9 cellular contexts compared by ENCODE assay signal in genomic region chrX:1453390-1453783, GRCh38. TPM values are rescaled to one million over a fixed set of nuclear protein-coding genes. Genes with fewer than 3 reads are reported as not detected.
DNase-seq lines count a peak whose midpoint lies in the region; ATAC-seq and TF ChIP-seq lines count a peak whose summit lies in the region.
"Had no signal": no experiment of that assay in that cellular context is flagged by ENCODE, and none has a peak within 500 bp of the region (broad histone marks: within the 10 kb centered on the region; RNA-seq: fewer than 3 reads in every experiment).

No MANE protein-coding gene starts in this region.

- H2BK5ac ChIP-seq in mesenchymal stem cell (ENCODE audit: low read depth, low read length, poor library complexity, severe bottlenecking), result no peak overlapping the region

- H3K4me1 ChIP-seq in BLaER1 (peaks cover 39% of the 10 kb centered on the region), breast epithelium (no peaks in the 10 kb centered on the region), mesenchymal stem cell (ENCODE audit: control insufficient read depth, insufficient read depth, low read depth, low read length) (peaks cover 19% of the 10 kb centered on the region)

- H4K8ac ChIP-seq in mesenchymal stem cell (ENCODE audit: low read length), result peak overlapping the region; percentile 94

- H3K9me3 ChIP-seq in BLaER1 (peaks cover 18% of the 10 kb centered on the region), breast epithelium (no peaks in the 10 kb centered on the region), mesenchymal stem cell (ENCODE audit: control insufficient read depth, low read length) (no peaks in the 10 kb centered on the region)

- peak overlapping the region; percentile 71; the same call in 1 of the 2 replicates for H3K9ac ChIP-seq in BLaER1
- H3K9ac ChIP-seq in mesenchymal stem cell (ENCODE audit: low read length), result peak overlapping the region; percentile 78

- H3K4me2 ChIP-seq in BLaER1 (peak overlapping the region; percentile 70), mesenchymal stem cell (ENCODE audit: low read length, poor library complexity, severe bottlenecking) (peak overlapping the region; percentile 74)
- H3K4me2 ChIP-seq: KMS-11 had no signal

- peak overlapping the region; percentile 58 to 97 for H3K18ac ChIP-seq in mesenchymal stem cell (ENCODE audit: low read depth in 1 of 2, low read length in 2 of 2)

- no peak overlapping the region for H3K14ac ChIP-seq in mesenchymal stem cell (ENCODE audit: low read length in 2 of 2)

- no peak overlapping the region for H2BK120ac ChIP-seq in mesenchymal stem cell (ENCODE audit: low read depth, low read length)

- peak overlapping the region; percentile 89 for H4K91ac ChIP-seq in mesenchymal stem cell (ENCODE audit: low read length)

- H3K27me3 ChIP-seq in BLaER1 (no peaks in the 10 kb centered on the region), breast epithelium (no peaks in the 10 kb centered on the region), mesenchymal stem cell (ENCODE audit: control insufficient read depth in 1 of 2, insufficient read depth in 1 of 2, low read length in 2 of 2) (peaks cover 6 to 18% of the 10 kb centered on the region in 2 experiments)

- H3K36me3 ChIP-seq in BLaER1 (peaks cover 12% of the 10 kb centered on the region), breast epithelium (no peaks in the 10 kb centered on the region), mesenchymal stem cell (ENCODE audit: control insufficient read depth in 1 of 2, insufficient read depth in 2 of 2, low read depth in 1 of 2, low read length in 2 of 2) (peaks cover 2 to 4% of the 10 kb centered on the region in 2 experiments)

- H2AFZ ChIP-seq in mesenchymal stem cell (ENCODE audit: low read depth, low read length), result peak overlapping the region; percentile 98

- no peak for TF ChIP-seq CTCF in breast epithelium (IDR thresholded peaks at IDR 0.05)

- H3K4me3 ChIP-seq in BLaER1 (peak overlapping the region; percentile 69), breast epithelium (peak overlapping the region; percentile 54 to 98 (median 77)), mesenchymal stem cell (ENCODE audit: insufficient read depth in 1 of 2, low read depth in 1 of 2, low read length in 2 of 2) (peak overlapping the region; percentile 73 to 78)

- no peak overlapping the region for H2BK15ac ChIP-seq in mesenchymal stem cell (ENCODE audit: low read depth, poor library complexity, severe bottlenecking)

- H3K27ac ChIP-seq in BLaER1 (peak overlapping the region; percentile 55; the same call in 1 of the 2 replicates), breast epithelium (peak overlapping the region; percentile 85 to 98), mesenchymal stem cell (ENCODE audit: low read length, poor library complexity, severe bottlenecking) (peak overlapping the region; percentile 98)

- DNase-seq in M059J (ENCODE audit: low read depth), result peak; percentile 63
- DNase-seq in breast epithelium (ENCODE audit: low spot score in 2 of 2), result no peak
- DNase-seq in mesenchymal stem cell, result no peak
- DNase-seq in NCI-H2171 (lab: John Stamatoyannopoulos, UW), result no peak
- no peak for DNase-seq in NCI-H2081 (lab: John Stamatoyannopoulos, UW)

- peaks cover 6% of the 10 kb centered on the region; the same call in 1 of the 2 replicates for H4K20me1 ChIP-seq in BLaER1

- peak overlapping the region in 1 of 2 experiments; percentile 80 for H3K23ac ChIP-seq in mesenchymal stem cell (ENCODE audit: low read length in 2 of 2)

- H2BK12ac ChIP-seq in mesenchymal stem cell (ENCODE audit: low read length in 2 of 2), result peak overlapping the region in 1 of 2 experiments; percentile 84

- TF ChIP-seq POLR2A in breast epithelium (IDR thresholded peaks at IDR 0.05), result no peak

- peak overlapping the region; percentile 78 to 98 for H3K4ac ChIP-seq in mesenchymal stem cell (ENCODE audit: low read depth in 1 of 2, low read length in 2 of 2)

- peaks cover 34% of the 10 kb centered on the region for H3K79me1 ChIP-seq in mesenchymal stem cell (replicated peaks; ENCODE audit: low read length, poor library complexity, severe bottlenecking)

- peak; percentile 39 for ATAC-seq in GM21447 (IDR thresholded peaks at IDR 0.05; ENCODE audit: unreplicated experiment)
- no peak for ATAC-seq in HG03025 (IDR thresholded peaks at IDR 0.05; ENCODE audit: low FRiP score, unreplicated experiment)

- intact Hi-C loops in breast epithelium (cut with DNase I; ENCODE audit: low total_unique reads), result loop anchor here (5.0 to 10.0 kb wide), 2 partner anchors 61 to 141 kb away; partner anchors contain the start of genes AKAP17A and SLC25A6

- 0% methylated on average over 25 of the region's 34 CpGs for whole genome bisulfite sequencing in mesenchymal stem cell

- no peak overlapping the region for H2AK5ac ChIP-seq in mesenchymal stem cell (ENCODE audit: low read length, severe bottlenecking)

RNA-seq across cellular contexts. Expression of gene ASMTL, which starts 0.7 kb away (rescaled TPM):
- total RNA-seq in M059J (2014; rRNA removed; shearing (Covaris generic)), result 6.3 and 7.2 TPM in 2 replicates
- 10 to 100 TPM; 22.8 to 29.1 (median 28.2) TPM for total RNA-seq in breast epithelium
- 21.6 TPM for polyA plus RNA-seq in mesenchymal stem cell (2013, experiment 1 of 2)
- polyA plus RNA-seq in mesenchymal stem cell (2013, experiment 2 of 2), result 21.5 TPM
